In genomic region chr3:72582211-72582878, GRCh38 we compare ENCODE assay signal across 10 cellular contexts.
DNase-seq lines count a peak whose midpoint lies in the region; ATAC-seq and TF ChIP-seq lines count a peak whose summit lies in the region.
"Had no signal": no experiment of that assay in that cellular context is flagged by ENCODE, and none has a peak within 500 bp of the region (broad histone marks: within the 10 kb centered on the region; RNA-seq: fewer than 3 reads in every experiment).

No MANE protein-coding gene starts in this region.

- peak overlapping the region; percentile 40 for H3K4me2 ChIP-seq in OCI-LY3 (ENCODE audit: low read length)

- no peaks in the 10 kb centered on the region for H3K79me2 ChIP-seq in OCI-LY3 (ENCODE audit: low read length)
- H3K79me2 ChIP-seq: parathyroid adenoma had no signal

- peak; percentile 97 for ATAC-seq in GM19351 (IDR thresholded peaks at IDR 0.05; ENCODE audit: unreplicated experiment)
- peak; percentile 97 for ATAC-seq in HG02885 (IDR thresholded peaks at IDR 0.05; ENCODE audit: poor library complexity, unreplicated experiment)
- no peak for ATAC-seq in activated CD8-positive, alpha-beta T cell treated with anti-CD3 and anti-CD28 coated beads, Interleukin-2, amount 10 ng/mL, durations not matched to agents 7 days and 5 days

- no peaks in the 10 kb centered on the region for H4K20me1 ChIP-seq in OCI-LY3 (ENCODE audit: insufficient read depth, low read length)

- H2AFZ ChIP-seq in OCI-LY3 (ENCODE audit: low read depth, low read length): no peak overlapping the region; the same call in 1 of the 2 replicates
- H2AFZ ChIP-seq: parathyroid adenoma had no signal

- no peaks in the 10 kb centered on the region for H3K9me3 ChIP-seq in OCI-LY3 (ENCODE audit: insufficient read depth, low read length)
- H3K9me3 ChIP-seq: breast epithelium had no signal

- H3K4me1 ChIP-seq in OCI-LY3 (ENCODE audit: low read length): peaks cover 16% of the 10 kb centered on the region
- H3K4me1 ChIP-seq: breast epithelium, parathyroid adenoma had no signal

- no peak overlapping the region for H3K27ac Mint-ChIP-seq in activated CD8-positive, alpha-beta T cell treated with anti-CD3 and anti-CD28 coated beads, Interleukin-2, amount 10 ng/mL, durations not matched to agents 7 days and 5 days

- POLR2A ChIA-PET in activated CD8-positive, alpha-beta T cell treated with anti-CD3 and anti-CD28 coated beads, Interleukin-2, amount 10 ng/mL, durations not matched to agents 7 days and 5 days (lab: Charles Lee): no interaction called here

- TF ChIP-seq CTCF in GM12865 (IDR thresholded peaks at IDR 0.05; ENCODE audit: insufficient read depth, low read depth, low read length, missing control alignments): no peak
- no peak for TF ChIP-seq CTCF in OCI-LY3 (IDR thresholded peaks at IDR 0.05; ENCODE audit: low read depth, low read length)

- H3K9ac ChIP-seq in OCI-LY3 (ENCODE audit: low read length): no peak overlapping the region
- H3K9ac ChIP-seq: parathyroid adenoma had no signal

- CTCF ChIA-PET in activated CD8-positive, alpha-beta T cell treated with anti-CD3 and anti-CD28 coated beads, Interleukin-2, amount 10 ng/mL, durations not matched to agents 7 days and 5 days (lab: Charles Lee): no interaction called here

- no peaks in the 10 kb centered on the region for H3K36me3 ChIP-seq in OCI-LY3 (replicated peaks; ENCODE audit: low read depth, low read length)
- H3K36me3 ChIP-seq: breast epithelium had no signal

- H3K27me3 ChIP-seq in OCI-LY3 (ENCODE audit: low read depth, low read length): peaks cover 58% of the 10 kb centered on the region
- H3K27me3 ChIP-seq: breast epithelium had no signal

- H3K9me3 Mint-ChIP-seq in activated CD8-positive, alpha-beta T cell treated with anti-CD3 and anti-CD28 coated beads, Interleukin-2, amount 10 ng/mL, durations not matched to agents 7 days and 5 days (ENCODE audit: insufficient read depth): no peaks in the 10 kb centered on the region

- DNase-seq in GM12865 (ENCODE audit: low read depth) (peak; percentile 89), COLO668 (lab: John Stamatoyannopoulos, UW; ENCODE audit: unreplicated experiment) (no peak), DMS 273 (lab: John Stamatoyannopoulos, UW; ENCODE audit: unreplicated experiment) (no peak), hepatic stellate cell (ENCODE audit: low spot score) (no peak)
- DNase-seq in activated CD8-positive, alpha-beta T cell treated with anti-CD3 and anti-CD28 coated beads, Interleukin-2, amount 10 ng/mL, durations not matched to agents 7 days and 5 days: no peak

- H3K4me3 ChIP-seq in GM12865 (ENCODE audit: low read depth, low read length): no peak overlapping the region
- peak overlapping the region; percentile 2; the same call in 1 of the 2 replicates for H3K4me3 ChIP-seq in OCI-LY3 (ENCODE audit: low read length)
- H3K4me3 ChIP-seq: breast epithelium had no signal

- no peaks in the 10 kb centered on the region for H3K4me1 Mint-ChIP-seq in activated CD8-positive, alpha-beta T cell treated with anti-CD3 and anti-CD28 coated beads, Interleukin-2, amount 10 ng/mL, durations not matched to agents 7 days and 5 days (ENCODE audit: low read depth)

- no peak overlapping the region for H3K27ac ChIP-seq in OCI-LY3 (ENCODE audit: low read length)
- H3K27ac ChIP-seq: breast epithelium, parathyroid adenoma had no signal

- H3K36me3 Mint-ChIP-seq in activated CD8-positive, alpha-beta T cell treated with anti-CD3 and anti-CD28 coated beads, Interleukin-2, amount 10 ng/mL, durations not matched to agents 7 days and 5 days (ENCODE audit: low read depth): no peaks in the 10 kb centered on the region

- no peak overlapping the region for H3K4me3 Mint-ChIP-seq in activated CD8-positive, alpha-beta T cell treated with anti-CD3 and anti-CD28 coated beads, Interleukin-2, amount 10 ng/mL, durations not matched to agents 7 days and 5 days

- no peaks in the 10 kb centered on the region for H3K27me3 Mint-ChIP-seq in activated CD8-positive, alpha-beta T cell treated with anti-CD3 and anti-CD28 coated beads, Interleukin-2, amount 10 ng/mL, durations not matched to agents 7 days and 5 days (ENCODE audit: low read depth)
